ENCODE assay signal across 9 cellular contexts in genomic region chr20:37445041-37445440, GRCh38.
"Had no signal": no experiment of that assay in that cellular context is flagged by ENCODE, and none has a peak within 500 bp of the region (broad histone marks: within the 10 kb centered on the region; RNA-seq: fewer than 3 reads in every experiment).

No MANE protein-coding gene starts in this region.

- H3K36me3 ChIP-seq: HAP-1 had no signal

- H3K27ac Mint-ChIP-seq: GM23338, H9, HFFc6 had no signal

- H3K4me2 ChIP-seq: GM23338 had no signal

- H2AFZ ChIP-seq: GM23248, GM23338 had no signal

- H3K9me3 ChIP-seq: HAP-1 had no signal

- DNase-seq: GM23248, GOT3, H7, H9, HCEC 1CT, HFFc6 had no signal

- H3K9me3 Mint-ChIP-seq: GM23338, H9, HFFc6 had no signal

- H3K4me3 Mint-ChIP-seq: GM23338, H9, HFFc6 had no signal

- H3K4me3 ChIP-seq: GM23248, GM23338, HAP-1 had no signal

- ATAC-seq: GM23338, HCT116 had no signal

- H3K27ac ChIP-seq: GM23248 had no signal

- H3K4me1 ChIP-seq: HAP-1 had no signal
